In genomic region chr4:40963912-40964478, GRCh38 we compare ENCODE assay signal across 30 cellular contexts.
DNase-seq lines count a peak whose midpoint lies in the region; ATAC-seq and TF ChIP-seq lines count a peak whose summit lies in the region.
"Had no signal": no experiment of that assay in that cellular context is flagged by ENCODE, and none has a peak within 500 bp of the region (broad histone marks: within the 10 kb centered on the region; RNA-seq: fewer than 3 reads in every experiment).

No MANE protein-coding gene starts in this region.

- peaks cover 17 to 26% (median 20%) of the 10 kb centered on the region in 10 experiments; a peak in 18 of 20 replicates for H3K4me1 ChIP-seq in BLaER1 treated with 17β-estradiol and CSF1 and Interleukin-3, amounts not matched to agents 10 nM and 100 nM
- H3K4me1 ChIP-seq in SJCRH30, result no peaks in the 10 kb centered on the region

- H4K20me1 ChIP-seq in BLaER1 treated with 17β-estradiol and CSF1 and Interleukin-3, amounts not matched to agents 10 nM and 100 nM, result no peaks in the 10 kb centered on the region

- in situ Hi-C loops in astrocyte of the spinal cord (cut with HindIII; ENCODE audit: low sequenced_read_pairs), result no loop called here

- H3K27me3 ChIP-seq in BLaER1 treated with 17β-estradiol and CSF1 and Interleukin-3, amounts not matched to agents 10 nM and 100 nM, result no peaks in the 10 kb centered on the region
- H3K27me3 ChIP-seq in SJCRH30, result no peaks in the 10 kb centered on the region
- H3K27me3 ChIP-seq: stomach, thyroid gland had no signal

- DNase-seq in M059J (ENCODE audit: low read depth) (peak; percentile 63), astrocyte of the spinal cord (ENCODE audit: low read depth, low spot score) (peak; percentile 49), kidney tubule cell (ENCODE audit: low spot score) (peak; percentile 37), SJCRH30 (no peak), NCI-H526 treated with DMSO at 0.1 percent for 48 hours (lab: John Stamatoyannopoulos, UW) (no peak)
- no peak for DNase-seq in stimulated activated CD4-positive, alpha-beta T cell treated with anti-CD3 and anti-CD28 coated beads, Interleukin-12 subunit alpha, Interleukin-12 subunit beta, amount 100 ng/mL, for 4 hours
- DNase-seq: activated CD4-positive, alpha-beta T cell treated with anti-CD3 and anti-CD28 coated beads, Interleukin-2, amount 50 U/mL, for 1 hour; activated effector memory CD4-positive, alpha-beta T cell treated with anti-CD3 and anti-CD28 coated beads, Interleukin-2, amount 50 U/mL, for 16 hours; activated naive CD8-positive, alpha-beta T cell treated with anti-CD3 and anti-CD28 coated beads for 36 hours; activated T-cell treated with anti-CD3 and anti-CD28 coated beads, Interleukin-2, amount 50 U/mL, for 24 hours; CD8-positive, alpha-beta T cell; effector memory CD4-positive, alpha-beta T cell; Kasumi-1; left ventricle myocardium superior; MV-4-11; NCI-H1436 treated with DMSO at 0.1 percent for 48 hours; NCI-H2081 treated with DMSO at 0.1 percent for 48 hours; NCI-H446; NCI-H774; posterior cingulate gyrus; right cardiac atrium; SIG-M5; stimulated activated CD4-positive, alpha-beta T cell treated with anti-CD3 and anti-CD28 coated beads, Interleukin-4, amount 100 ng/mL, for 1 hour; stomach; SW 1271; T-helper 9 cell; thyroid gland had no signal

- TF ChIP-seq CTCF in astrocyte of the spinal cord (IDR thresholded peaks at IDR 0.05; ENCODE audit: low read depth, low read length), result no peak

- ATAC-seq in GM21447 (IDR thresholded peaks at IDR 0.05; ENCODE audit: unreplicated experiment), result no peak
- ATAC-seq: CD8-positive, alpha-beta T cell; right cardiac atrium had no signal

- H3K9ac ChIP-seq in BLaER1 treated with 17β-estradiol and CSF1 and Interleukin-3, amounts not matched to agents 10 nM and 100 nM, result peak overlapping the region in 2 of 11 experiments; percentile 1 to 10; a peak in 1 of 22 replicates

- peak overlapping the region in 9 of 11 experiments; percentile 45 to 57 (median 50); a peak in 16 of 22 replicates for H3K4me2 ChIP-seq in BLaER1 treated with 17β-estradiol and CSF1 and Interleukin-3, amounts not matched to agents 10 nM and 100 nM

- H3K27ac ChIP-seq in BLaER1 treated with 17β-estradiol and CSF1 and Interleukin-3, amounts not matched to agents 10 nM and 100 nM, result peak overlapping the region in 5 of 11 experiments; percentile 8 to 52 (median 40); a peak in 7 of 22 replicates
- no peak overlapping the region for H3K27ac ChIP-seq in SJCRH30
- H3K27ac ChIP-seq: stomach had no signal

- peaks cover 22 to 36% (median 32%) of the 10 kb centered on the region in 11 experiments for H3K9me3 ChIP-seq in BLaER1 treated with 17β-estradiol and CSF1 and Interleukin-3, amounts not matched to agents 10 nM and 100 nM (replicated peaks in 1 of 11)
- no peaks in the 10 kb centered on the region for H3K9me3 ChIP-seq in SJCRH30 (replicated peaks)
- H3K9me3 ChIP-seq: stomach, thyroid gland had no signal

- H3K36me3 ChIP-seq in BLaER1 treated with 17β-estradiol and CSF1 and Interleukin-3, amounts not matched to agents 10 nM and 100 nM, result peaks cover 13 to 26% (median 19%) of the 10 kb centered on the region in 11 experiments; a peak in 21 of 22 replicates
- H3K36me3 ChIP-seq in SJCRH30, result peaks cover 4% of the 10 kb centered on the region; the same call in 1 of the 2 replicates

- no peak overlapping the region for H3K4me3 ChIP-seq in BLaER1 treated with 17β-estradiol and CSF1 and Interleukin-3, amounts not matched to agents 10 nM and 100 nM
- no peak overlapping the region for H3K4me3 ChIP-seq in astrocyte of the spinal cord (ENCODE audit: low read depth, low read length)
- no peak overlapping the region for H3K4me3 ChIP-seq in SJCRH30
- H3K4me3 ChIP-seq: coronary artery, stomach, thyroid gland had no signal

Comparison
In these comparisons a context has a peak if more than half of its experiments do, and no peak if none do; other contexts are left out.
1. DNase-seq: peak in M059J (single experiment), astrocyte of the spinal cord (single experiment) and kidney tubule cell (single experiment); none in stimulated activated CD4-positive, alpha-beta T cell treated with anti-CD3 and anti-CD28 coated beads, Interleukin-12 subunit alpha, Interleukin-12 subunit beta, amount 100 ng/mL, for 4 hours (single experiment), SJCRH30 (0 of 2) and NCI-H526 treated with DMSO at 0.1 percent for 48 hours (single experiment).